In the genomic region with DNA sequence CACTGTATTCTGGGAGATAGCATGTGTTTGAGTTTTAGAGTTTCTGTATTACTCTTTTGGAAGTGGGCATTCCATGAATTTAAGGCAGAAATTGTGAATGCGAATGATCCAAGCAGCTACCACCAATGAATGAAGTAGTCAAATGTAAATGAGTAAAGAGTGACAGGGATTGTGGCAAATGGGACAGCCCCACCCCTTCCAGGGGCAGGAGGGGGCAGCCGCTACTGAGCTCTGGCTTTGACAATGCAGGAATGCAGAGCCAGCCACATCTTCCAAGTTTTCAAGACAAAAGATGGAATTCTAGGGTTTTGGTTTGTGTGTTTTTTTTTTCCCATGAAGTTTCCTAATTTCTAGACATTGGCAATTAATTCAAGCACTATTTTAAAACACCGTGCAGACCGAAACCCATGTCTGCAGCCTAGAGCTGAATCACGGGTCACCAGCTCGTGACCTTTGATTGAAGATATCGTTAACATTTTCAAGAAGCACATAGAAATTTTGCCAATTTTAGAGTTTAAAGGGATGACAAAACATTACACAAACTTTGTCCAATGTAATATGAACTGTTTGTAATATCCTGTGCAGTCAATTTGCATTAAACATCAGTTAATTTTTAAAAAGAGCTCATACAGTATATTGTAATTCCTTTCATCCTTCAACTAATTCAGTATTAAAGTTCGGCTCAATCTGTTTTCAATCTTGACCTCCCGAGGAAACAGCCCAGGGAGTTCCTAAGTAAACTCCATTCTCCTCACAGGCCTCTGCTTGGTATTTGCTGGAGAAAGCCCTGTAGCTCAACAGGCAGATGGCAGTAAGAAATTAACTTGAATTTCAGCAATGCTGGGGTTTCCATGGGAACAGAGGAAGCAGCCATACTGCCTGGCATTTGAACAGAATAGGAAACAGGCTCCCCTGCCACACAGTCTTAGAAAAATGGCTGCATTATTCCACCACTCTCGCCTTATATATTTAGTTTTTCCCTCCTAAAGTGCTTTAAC, we compare ENCODE assay signal across 10 cellular contexts.
A peak's percentile ranks its signal among the peaks of the same experiment; 100 is the strongest.
DNase-seq lines count a peak whose midpoint lies in the region; ATAC-seq, FAIRE-seq and TF ChIP-seq lines count a peak whose summit lies in the region.
"Had no signal": no experiment of that assay in that cellular context is flagged by ENCODE, and none has a peak within 500 bp of the region (broad histone marks: within the 10 kb centered on the region; RNA-seq: fewer than 3 reads in every experiment).

No MANE protein-coding gene starts in this region.

- 58 to 64% methylated on average over 10 of the region's 10 CpGs for WGBS in thyroid gland, 2 donors

- no peaks in the 10 kb centered on the region for H4K20me1 ChIP-seq in astrocyte (ENCODE audit: insufficient read depth, low read length)

- H3K9ac ChIP-seq in astrocyte (ENCODE audit: low read length): no peak overlapping the region

- H3K4me1 ChIP-seq in astrocyte (ENCODE audit: insufficient read depth, low read length) (no peaks in the 10 kb centered on the region), thyroid gland (peaks cover under 1 to 4% of the 10 kb centered on the region in 2 donors)

- peaks cover 3% of the 10 kb centered on the region for H3K9me3 Mint-ChIP-seq in astrocyte (ENCODE audit: unreplicated experiment)
- H3K9me3 Mint-ChIP-seq: activated naive CD4-positive, alpha-beta T cell treated with anti-CD3 and anti-CD28 coated beads, Interleukin-2, amount 50 U/mL, for 24 hours had no signal

- H3K79me2 ChIP-seq in astrocyte (ENCODE audit: insufficient read depth, low read length): no peaks in the 10 kb centered on the region

- H3K27ac ChIP-seq in astrocyte (ENCODE audit: low read depth, low read length): no peak overlapping the region
- peak overlapping the region in 2 of 3 donors; percentile 0 to 21 for H3K27ac ChIP-seq in thyroid gland
- H3K27ac ChIP-seq: 22Rv1 had no signal

- intact Hi-C loops in thyroid gland (cut with DNase I): no loop called here

- peaks cover 3% of the 10 kb centered on the region for H3K4me1 Mint-ChIP-seq in astrocyte (ENCODE audit: low read depth, unreplicated experiment)
- H3K4me1 Mint-ChIP-seq: activated naive CD4-positive, alpha-beta T cell treated with anti-CD3 and anti-CD28 coated beads, Interleukin-2, amount 50 U/mL, for 24 hours had no signal

- no peaks in the 10 kb centered on the region for H3K27me3 Mint-ChIP-seq in astrocyte (ENCODE audit: low read depth, unreplicated experiment)
- H3K27me3 Mint-ChIP-seq: activated naive CD4-positive, alpha-beta T cell treated with anti-CD3 and anti-CD28 coated beads, Interleukin-2, amount 50 U/mL, for 24 hours had no signal

- peak overlapping the region; percentile 38 for H3K4me2 ChIP-seq in astrocyte (ENCODE audit: low read length)

- no peaks in the 10 kb centered on the region for H3K27me3 ChIP-seq in astrocyte (ENCODE audit: insufficient read depth, low read length)
- no peaks in the 10 kb centered on the region for H3K27me3 ChIP-seq in thyroid gland

- H3K4me3 ChIP-seq in astrocyte (ENCODE audit: insufficient read depth, low read depth, low read length) (no peak overlapping the region), thyroid gland (replicated peaks in 1 of 3) (no peak overlapping the region)

- DNase-seq in NCI-H1105 treated with DMSO at 0.1 percent for 48 hours (lab: John Stamatoyannopoulos, UW) (peak; percentile 14), NCI-H1105 (lab: John Stamatoyannopoulos, UW) (no peak), astrocyte (ENCODE audit: low read depth) (peak; percentile 62), iPS-NIHi7 (ENCODE audit: extremely low spot score) (peak; percentile 71), thyroid gland (peak; percentile 26 to 38), NCI-H1436 (lab: John Stamatoyannopoulos, UW) (no peak)

- ATAC-seq in HG02840 (IDR thresholded peaks at IDR 0.05; ENCODE audit: low FRiP score, unreplicated experiment) (no peak), HG02938 (IDR thresholded peaks at IDR 0.05; ENCODE audit: unreplicated experiment) (no peak)

- no peak overlapping the region for H2AFZ ChIP-seq in astrocyte (ENCODE audit: low read depth, low read length)

- H3K36me3 Mint-ChIP-seq in astrocyte (ENCODE audit: low read depth, unreplicated experiment): no peaks in the 10 kb centered on the region
- H3K36me3 Mint-ChIP-seq: activated naive CD4-positive, alpha-beta T cell treated with anti-CD3 and anti-CD28 coated beads, Interleukin-2, amount 50 U/mL, for 24 hours had no signal

- peak overlapping the region; percentile 53 for H3K27ac Mint-ChIP-seq in astrocyte (ENCODE audit: unreplicated experiment)
- H3K27ac Mint-ChIP-seq: activated naive CD4-positive, alpha-beta T cell treated with anti-CD3 and anti-CD28 coated beads, Interleukin-2, amount 50 U/mL, for 24 hours had no signal

- FAIRE-seq in astrocyte (lab: Jason Lieb, UNC): no peak

- TF ChIP-seq CTCF in astrocyte (IDR thresholded peaks at IDR 0.05; ENCODE audit: insufficient read depth, low read depth, low read length) (no peak), thyroid gland (IDR thresholded peaks at IDR 0.05) (peak in 3 of 6 experiments; percentile 17 to 44 (median 31))

- H3K9me3 ChIP-seq in astrocyte (ENCODE audit: insufficient read depth, low read depth, low read length) (no peaks in the 10 kb centered on the region), thyroid gland (no peaks in the 10 kb centered on the region)

- no peak overlapping the region for H3K4me3 Mint-ChIP-seq in astrocyte (ENCODE audit: unreplicated experiment)
- H3K4me3 Mint-ChIP-seq: activated naive CD4-positive, alpha-beta T cell treated with anti-CD3 and anti-CD28 coated beads, Interleukin-2, amount 50 U/mL, for 24 hours had no signal

- H3K36me3 ChIP-seq in astrocyte (ENCODE audit: insufficient read depth, low read length): no peaks in the 10 kb centered on the region
- no peaks in the 10 kb centered on the region for H3K36me3 ChIP-seq in thyroid gland

- TF ChIP-seq POLR2A in thyroid gland (IDR thresholded peaks at IDR 0.05): no peak

Comparison
In these comparisons a context has a peak if more than half of its experiments do, and no peak if none do; other contexts are left out.
1. DNase-seq: peak in NCI-H1105 treated with DMSO at 0.1 percent for 48 hours (single experiment), astrocyte (single experiment), iPS-NIHi7 (single experiment) and thyroid gland (2 of 2); none in NCI-H1105 (single experiment) and NCI-H1436 (single experiment).